In genomic region chr12:89947437-89948265, GRCh38 we compare ENCODE assay signal across 1 cellular context.
A peak's percentile ranks its signal among the peaks of the same experiment; 100 is the strongest.
TF ChIP-seq lines count a peak whose summit lies in the region.

No MANE protein-coding gene starts in this region.

TF ChIP-seq in H1, 55 proteins besides CTCF, POLR2A, EP300 and RAD21:
- no peak for TF ChIP-seq FOSL1 (IDR thresholded peaks at IDR 0.05; ENCODE audit: insufficient read depth, low read depth, low read length)
- peak; percentile 58 for TF ChIP-seq ASH2L (IDR thresholded peaks at IDR 0.05; ENCODE audit: low read length)
- 0 out of 2 replicates have a peak, but pooled peaks have one; percentile 9 for TF ChIP-seq RBBP5 (IDR thresholded peaks at IDR 0.05; ENCODE audit: borderline replicate concordance, low read depth, low read length)
